In the genomic region with DNA sequence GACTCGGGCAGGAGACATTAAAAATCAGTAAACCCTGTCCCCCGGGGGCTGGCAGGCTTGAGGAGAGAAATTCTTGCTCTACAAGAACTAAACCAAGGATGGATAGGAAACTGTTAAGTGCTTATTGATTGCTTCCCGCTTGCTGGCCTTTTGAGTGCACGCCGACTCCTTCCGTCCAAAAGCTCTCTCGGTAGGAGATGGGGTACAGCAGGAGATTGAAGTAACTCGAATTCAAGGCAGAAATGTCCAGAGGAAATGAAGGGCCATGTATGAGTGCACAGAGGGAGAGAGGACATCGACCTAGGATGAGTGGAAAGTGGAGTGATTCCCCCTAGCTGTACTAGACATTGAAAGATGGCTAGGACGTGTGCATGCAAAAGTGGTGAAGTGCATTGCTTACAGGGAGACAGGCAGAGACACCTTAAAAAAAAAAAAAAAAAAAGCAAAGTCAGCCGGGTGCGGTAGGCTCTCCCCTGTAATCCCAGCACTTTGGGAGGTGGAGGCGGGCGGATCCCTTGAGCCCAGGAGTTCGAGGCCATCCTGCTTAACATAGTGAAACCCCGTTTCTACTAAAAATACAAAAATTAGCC, we compare ENCODE assay signal across 8 cellular contexts. TPM values are rescaled to one million over a fixed set of nuclear protein-coding genes. Genes with fewer than 3 reads are reported as not detected.
DNase-seq lines count a peak whose midpoint lies in the region; ATAC-seq and TF ChIP-seq lines count a peak whose summit lies in the region.

No MANE protein-coding gene starts in this region.

- TSS peak; percentile 52 for BruUV-seq in PC-3 (replicated peaks; lab: Mats Ljungman, UMichigan)

- H3K9me3 ChIP-seq in PC-3 (ENCODE audit: low read length) (no peaks in the 10 kb centered on the region), upper lobe of left lung (no peaks in the 10 kb centered on the region)

- TF ChIP-seq EP300 in upper lobe of left lung (IDR thresholded peaks at IDR 0.05) = no peak

- peak overlapping the region; percentile 94 for H3K4me3 ChIP-seq in PC-3 (ENCODE audit: low read length)
- H3K4me3 ChIP-seq in coronary artery = peak overlapping the region; percentile 83
- H3K4me3 ChIP-seq in upper lobe of left lung = peak overlapping the region; percentile 76 to 95 (median 84)

- H3K9ac ChIP-seq in PC-3 (ENCODE audit: low read length) = peak overlapping the region; percentile 67

- TF ChIP-seq CTCF in PC-3 (conservative IDR thresholded peaks at IDR 0.05; ENCODE audit: low read depth, low read length) = no peak
- TF ChIP-seq CTCF in coronary artery (IDR thresholded peaks at IDR 0.05) = no peak
- no peak for TF ChIP-seq CTCF in upper lobe of left lung (IDR thresholded peaks at IDR 0.05)

- ATAC-seq in PC-3 (peak; percentile 14), upper lobe of left lung (ENCODE audit: low FRiP score in 2 of 2) (peak; percentile 17 to 32), GM21717 (IDR thresholded peaks at IDR 0.05; ENCODE audit: unreplicated experiment) (no peak)

- H4K20me1 ChIP-seq in PC-3 (ENCODE audit: low read length) = no peaks in the 10 kb centered on the region

- H3K4me1 ChIP-seq in PC-3 (ENCODE audit: insufficient read depth, low read length) (peaks cover 21% of the 10 kb centered on the region), upper lobe of left lung (peaks cover 10 to 25% (median 18%) of the 10 kb centered on the region in 4 donors)

- peak overlapping the region; percentile 91 for H3K4me2 ChIP-seq in PC-3 (ENCODE audit: low read length)

- H3K36me3 ChIP-seq in PC-3 (ENCODE audit: low read depth, low read length) = no peaks in the 10 kb centered on the region
- H3K36me3 ChIP-seq in upper lobe of left lung = no peaks in the 10 kb centered on the region

- H3K27ac ChIP-seq in PC-3 (ENCODE audit: low read length) = no peak overlapping the region
- H3K27ac ChIP-seq in coronary artery = peak overlapping the region; percentile 86 to 92
- H3K27ac ChIP-seq in upper lobe of left lung = peak overlapping the region; percentile 76 to 88 (median 80)

- H3K27me3 ChIP-seq in PC-3 (ENCODE audit: low read length) = no peaks in the 10 kb centered on the region
- no peaks in the 10 kb centered on the region for H3K27me3 ChIP-seq in upper lobe of left lung

- POLR2A ChIA-PET in PC-3 (lab: Charles Lee; ENCODE audit: unreplicated experiment) = no interaction called here

- H3K79me2 ChIP-seq in PC-3 (ENCODE audit: low read length) = peaks cover 23% of the 10 kb centered on the region

- WGBS in upper lobe of left lung, 2 donors = 27 to 31% methylated on average over 16 of the region's 16 CpGs

- CTCF ChIA-PET in PC-3 (lab: Charles Lee) = no interaction called here

- no peaks in the 10 kb centered on the region for H3K9me2 ChIP-seq in PC-3 (replicated peaks; ENCODE audit: low read length)

- intact Hi-C loops in PC-3 (cut with micrococcal nuclease) = loop anchor here (2.0 kb wide), 1 partner anchor 53 kb away; no protein-coding TSS in a partner anchor

- peak overlapping the region; percentile 86 for H2AFZ ChIP-seq in PC-3 (ENCODE audit: low read length)

- DNase-seq in SIG-M5 treated with dmso at 0.1 percent for 504 hours (lab: John Stamatoyannopoulos, UW; ENCODE audit: unreplicated experiment) = peak; percentile 34
- DNase-seq in SIG-M5 (lab: John Stamatoyannopoulos, UW) = no peak
- no peak for DNase-seq in PC-3
- no peak for DNase-seq in coronary artery (ENCODE audit: low spot score)
- DNase-seq in medulla oblongata (ENCODE audit: extremely low spot score) = peak; percentile 56
- no peak for DNase-seq in upper lobe of left lung
- DNase-seq in MV-4-11 (lab: John Stamatoyannopoulos, UW) = no peak

- no peak for TF ChIP-seq POLR2A in upper lobe of left lung (IDR thresholded peaks at IDR 0.05)

- H3F3A ChIP-seq in PC-3 (ENCODE audit: low read length, unreplicated experiment) = no peaks in the 10 kb centered on the region

RNA-seq across cellular contexts. Expression of a gene that starts 1.0 kb away (rescaled TPM):
- total RNA-seq in PC-3 (2014; rRNA removed) (3.8 and 5.0 TPM in 2 replicates), upper lobe of left lung (10 to 100 TPM in 4 of 6 donors, 1 to 10 TPM in 2; 8.4 to 17.6 (median 11.0) TPM)

Comparison
In these comparisons a context has a peak if more than half of its experiments do, and no peak if none do; other contexts are left out.
1. DNase-seq: peak in SIG-M5 treated with dmso at 0.1 percent for 504 hours (single experiment) and medulla oblongata (single experiment); none in SIG-M5 (single experiment), PC-3 (single experiment), coronary artery (single experiment), upper lobe of left lung (0 of 2) and MV-4-11 (single experiment).
2. Peak in every context shown above with its lines, with median percentiles within 50 percentile points of each other: H3K4me3 ChIP-seq.